Comparison of ENCODE assay signal across 10 cellular contexts in the genomic region with DNA sequence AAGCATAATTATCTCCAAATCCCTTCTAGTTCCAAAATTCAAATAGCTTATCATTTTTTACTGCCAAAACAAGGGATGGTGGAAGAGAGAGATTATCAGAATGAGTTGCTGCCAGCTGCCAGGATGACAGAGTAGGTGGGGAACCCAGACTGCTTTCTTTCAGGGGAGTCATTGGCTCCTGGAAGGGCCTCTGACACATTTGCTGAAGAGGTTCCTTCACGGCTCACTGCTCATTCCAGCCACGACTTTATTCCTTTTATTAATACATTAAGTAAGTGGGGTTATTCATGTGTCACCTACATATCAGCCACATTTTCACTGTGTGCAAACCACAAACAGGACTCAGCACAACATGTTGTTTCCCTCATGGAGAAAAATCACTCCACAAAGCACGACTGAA. TPM values are rescaled to one million over a fixed set of nuclear protein-coding genes. Genes with fewer than 3 reads are reported as not detected.
DNase-seq lines count a peak whose midpoint lies in the region; ATAC-seq and TF ChIP-seq lines count a peak whose summit lies in the region.
"Had no signal": no experiment of that assay in that cellular context is flagged by ENCODE, and none has a peak within 500 bp of the region (broad histone marks: within the 10 kb centered on the region; RNA-seq: fewer than 3 reads in every experiment).

No MANE protein-coding gene starts in this region.

- DNase-seq in kidney epithelial cell (ENCODE audit: low read depth) (peak; percentile 2), hepatocyte (ENCODE audit: low spot score) (no peak), HuH-7 (ENCODE audit: low spot score) (no peak), NCI-H2081 (lab: John Stamatoyannopoulos, UW) (no peak)
- DNase-seq: amniotic stem cell; DND-41; effector CD8-positive, alpha-beta T cell had no signal

- H3K4me3 ChIP-seq in kidney epithelial cell (ENCODE audit: low read depth, low read length) (no peak overlapping the region), hepatocyte (no peak overlapping the region)

- no peaks in the 10 kb centered on the region for H3K9me2 ChIP-seq in hepatocyte (replicated peaks; ENCODE audit: insufficient read depth)

- H4K20me1 ChIP-seq in hepatocyte (ENCODE audit: insufficient read depth, poor library complexity, severe bottlenecking) = no peaks in the 10 kb centered on the region

- H3K4me1 ChIP-seq in hepatocyte (ENCODE audit: insufficient read depth) = no peaks in the 10 kb centered on the region

- H3K9me3 ChIP-seq in hepatocyte (ENCODE audit: low read depth) = no peaks in the 10 kb centered on the region

- no peak for TF ChIP-seq CTCF in kidney epithelial cell (IDR thresholded peaks at IDR 0.05; ENCODE audit: insufficient read depth, low read length, poor library complexity, severe bottlenecking)
- no peak for TF ChIP-seq CTCF in hepatocyte (IDR thresholded peaks at IDR 0.05; ENCODE audit: poor library complexity)

- no peaks in the 10 kb centered on the region for H3K79me2 ChIP-seq in hepatocyte

- H3K36me3 ChIP-seq in kidney epithelial cell (ENCODE audit: control insufficient read depth, insufficient read depth, low read length) (no peaks in the 10 kb centered on the region), hepatocyte (replicated peaks; ENCODE audit: insufficient read depth, low read depth) (no peaks in the 10 kb centered on the region)

- WGBS in hepatocyte (ENCODE audit: low lambda C conversion rate, missing lambda C conversion rate) = 59% methylated on average over 3 of the region's 3 CpGs

- H2AFZ ChIP-seq in hepatocyte = no peak overlapping the region

- H3K27ac ChIP-seq in hepatocyte = no peak overlapping the region

- no peaks in the 10 kb centered on the region for H3K27me3 ChIP-seq in kidney epithelial cell (ENCODE audit: control insufficient read depth, insufficient read depth, low read length)
- H3K27me3 ChIP-seq in hepatocyte = peaks cover 2% of the 10 kb centered on the region

- ATAC-seq in GM18508 (IDR thresholded peaks at IDR 0.05; ENCODE audit: insufficient read depth, unreplicated experiment) = peak; percentile 51
- ATAC-seq in GM21390 (IDR thresholded peaks at IDR 0.05; ENCODE audit: unreplicated experiment) = peak; percentile 66
- ATAC-seq in HG03469 (IDR thresholded peaks at IDR 0.05; ENCODE audit: unreplicated experiment) = peak; percentile 71

- H3K4me2 ChIP-seq in hepatocyte = no peak overlapping the region

RNA-seq across cellular contexts. Expression of a gene that starts 12.7 kb away (rescaled TPM):
- total RNA-seq in kidney epithelial cell = not detected in 2 replicates
- 0.08 TPM in 1 of 2 replicates, not detected in the other for total RNA-seq in hepatocyte
- polyA plus RNA-seq in hepatocyte = 0.95 TPM in 1 of 2 replicates, not detected in the other

RNA-seq across cellular contexts. Expression of a gene that starts 23.5 kb away (rescaled TPM):
- 27.9 and 39.2 TPM in 2 replicates for total RNA-seq in kidney epithelial cell
- 20.1 and 23.1 TPM in 2 replicates for total RNA-seq in hepatocyte
- polyA plus RNA-seq in hepatocyte = 14.4 and 15.4 TPM in 2 replicates

RNA-seq across cellular contexts. Expression of a gene that starts 46.1 kb away (rescaled TPM):
- total RNA-seq in kidney epithelial cell = 7.2 and 9.2 TPM in 2 replicates
- 15.3 and 21.6 TPM in 2 replicates for total RNA-seq in hepatocyte
- polyA plus RNA-seq in hepatocyte = 7.4 and 15.1 TPM in 2 replicates
